ENCODE assay signal across 1 cellular context in genomic region chr19:16386619-16387240, GRCh38.
TF ChIP-seq lines count a peak whose summit lies in the region.

No MANE protein-coding gene starts in this region.

TF ChIP-seq in GM23338, 12 proteins besides CTCF, POLR2A, EP300 and RAD21 (continued from another document):
- TF ChIP-seq ZNF462 (CRISPR knock-in tag; IDR thresholded peaks at IDR 0.05): no peak
